18 cellular contexts compared by ENCODE assay signal in the genomic region with DNA sequence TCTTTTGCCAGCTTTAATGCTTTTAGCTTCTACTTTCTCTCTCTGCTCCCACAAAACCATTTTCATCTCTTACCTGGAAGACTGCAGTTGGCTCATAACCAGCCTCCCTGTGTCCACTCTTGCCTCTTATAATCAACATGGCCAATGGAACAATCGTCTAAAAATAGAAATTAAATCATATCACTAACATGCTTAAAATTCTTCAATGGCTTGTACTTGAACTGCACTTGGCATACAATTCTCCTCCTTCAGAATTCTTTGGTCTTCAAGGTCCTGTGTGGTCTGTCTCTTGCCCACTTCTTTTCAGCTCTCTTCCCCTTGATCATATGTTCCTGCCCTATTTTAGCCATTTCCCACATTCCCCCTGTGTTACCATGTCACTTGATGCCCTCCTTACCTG.
DNase-seq lines count a peak whose midpoint lies in the region; ATAC-seq, FAIRE-seq and TF ChIP-seq lines count a peak whose summit lies in the region.
"Had no signal": no experiment of that assay in that cellular context is flagged by ENCODE, and none has a peak within 500 bp of the region (broad histone marks: within the 10 kb centered on the region; RNA-seq: fewer than 3 reads in every experiment).

No MANE protein-coding gene starts in this region.

- no peak overlapping the region for H3K4me3 ChIP-seq in adipocyte (ENCODE audit: low read length)
- no peak overlapping the region for H3K4me3 ChIP-seq in fibroblast of the aortic adventitia (ENCODE audit: low read depth, low read length)
- H3K4me3 ChIP-seq: BLaER1 treated with 17β-estradiol and CSF1 and Interleukin-3, amounts not matched to agents 10 nM and 100 nM; HAP-1 had no signal

- H3K9ac ChIP-seq in adipocyte (ENCODE audit: low read length), result no peak overlapping the region
- H3K9ac ChIP-seq: BLaER1 treated with 17β-estradiol and CSF1 and Interleukin-3, amounts not matched to agents 10 nM and 100 nM had no signal

- no peaks in the 10 kb centered on the region for H3K27me3 ChIP-seq in adipocyte (replicated peaks; ENCODE audit: control insufficient read depth, insufficient read depth, low read length)
- H3K27me3 ChIP-seq: BLaER1 treated with 17β-estradiol and CSF1 and Interleukin-3, amounts not matched to agents 10 nM and 100 nM had no signal

- peak; percentile 83 for ATAC-seq in Right ventricle myocardium superior (ENCODE audit: poor library complexity)

- no peaks in the 10 kb centered on the region for H3K27me3 Mint-ChIP-seq in nephron progenitor cell (ENCODE audit: low read depth, poor library complexity)
- peaks cover 3% of the 10 kb centered on the region for H3K27me3 Mint-ChIP-seq in activated naive CD8-positive, alpha-beta T cell treated with anti-CD3 and anti-CD28 coated beads for 36 hours

- peaks cover 42% of the 10 kb centered on the region for H3K9me3 Mint-ChIP-seq in nephron progenitor cell
- peaks cover 8% of the 10 kb centered on the region for H3K9me3 Mint-ChIP-seq in activated naive CD8-positive, alpha-beta T cell treated with anti-CD3 and anti-CD28 coated beads for 36 hours
- H3K9me3 Mint-ChIP-seq: HFFc6 had no signal

- H3K4me3 Mint-ChIP-seq in nephron progenitor cell, result no peak overlapping the region
- no peak overlapping the region for H3K4me3 Mint-ChIP-seq in activated naive CD8-positive, alpha-beta T cell treated with anti-CD3 and anti-CD28 coated beads for 36 hours
- H3K4me3 Mint-ChIP-seq: CD4-positive, CD25-positive, alpha-beta regulatory T cell; HFFc6 had no signal

- H3K9me3 ChIP-seq in adipocyte (ENCODE audit: control insufficient read depth, low read length), result peaks cover 12% of the 10 kb centered on the region
- H3K9me3 ChIP-seq: HAP-1 had no signal

- no peak for DNase-seq in Right ventricle myocardium superior
- DNase-seq in cardiac septum (ENCODE audit: low spot score), result no peak
- peak; percentile 2 for DNase-seq in adipocyte (ENCODE audit: low read depth)
- DNase-seq in fibroblast of the aortic adventitia (ENCODE audit: low read depth), result peak; percentile 31
- no peak for DNase-seq in nephron progenitor cell
- DNase-seq in stimulated activated CD4-positive, alpha-beta T cell treated with anti-CD3 and anti-CD28 coated beads, Interleukin-2, amount 100 ng/mL, for 48 hours, result no peak
- DNase-seq in H54 (ENCODE audit: insufficient read length, low spot score), result no peak
- DNase-seq in activated naive CD8-positive, alpha-beta T cell treated with anti-CD3 and anti-CD28 coated beads for 36 hours, result no peak
- DNase-seq: ACHN; CD4-positive, CD25-positive, alpha-beta regulatory T cell; DMS53; GF-D8; GOT3; HFFc6 had no signal

- H3K4me1 Mint-ChIP-seq in nephron progenitor cell, result peaks cover 5% of the 10 kb centered on the region
- H3K4me1 Mint-ChIP-seq in activated naive CD8-positive, alpha-beta T cell treated with anti-CD3 and anti-CD28 coated beads for 36 hours, result no peaks in the 10 kb centered on the region
- H3K4me1 Mint-ChIP-seq: CD4-positive, CD25-positive, alpha-beta regulatory T cell had no signal

- peaks cover 14% of the 10 kb centered on the region for H3K36me3 Mint-ChIP-seq in nephron progenitor cell (ENCODE audit: low read depth)
- H3K36me3 Mint-ChIP-seq in activated naive CD8-positive, alpha-beta T cell treated with anti-CD3 and anti-CD28 coated beads for 36 hours, result no peaks in the 10 kb centered on the region
- H3K36me3 Mint-ChIP-seq: CD4-positive, CD25-positive, alpha-beta regulatory T cell had no signal

- H3K4me1 ChIP-seq in adipocyte (ENCODE audit: control insufficient read depth, insufficient read depth, low read length), result no peaks in the 10 kb centered on the region
- H3K4me1 ChIP-seq: BLaER1 treated with 17β-estradiol and CSF1 and Interleukin-3, amounts not matched to agents 10 nM and 100 nM had no signal

- no peak for FAIRE-seq in H54 (lab: Jason Lieb, UNC)
- FAIRE-seq: GM19239, HTR-8/SVneo had no signal

- no peaks in the 10 kb centered on the region for H3K36me3 ChIP-seq in adipocyte (ENCODE audit: control insufficient read depth, insufficient read depth, low read length, severe bottlenecking)
- H3K36me3 ChIP-seq: BLaER1 treated with 17β-estradiol and CSF1 and Interleukin-3, amounts not matched to agents 10 nM and 100 nM; HAP-1 had no signal

- TF ChIP-seq CTCF in fibroblast of the aortic adventitia (IDR thresholded peaks at IDR 0.05; ENCODE audit: insufficient read depth, low read length), result no peak
- no peak for TF ChIP-seq CTCF in nephron progenitor cell (IDR thresholded peaks at IDR 0.05)

- no peak for TF ChIP-seq POLR2A in H54 (IDR thresholded peaks at IDR 0.05; ENCODE audit: low read depth, low read length)

- intact Hi-C loops in Right ventricle myocardium superior (cut with DNase I) (no loop called here), cardiac septum (cut with DNase I) (no loop called here)

- peak overlapping the region; percentile 0 for H3K27ac Mint-ChIP-seq in nephron progenitor cell
- H3K27ac Mint-ChIP-seq in activated naive CD8-positive, alpha-beta T cell treated with anti-CD3 and anti-CD28 coated beads for 36 hours, result no peak overlapping the region
- H3K27ac Mint-ChIP-seq: CD4-positive, CD25-positive, alpha-beta regulatory T cell; HFFc6 had no signal

Comparison
In these comparisons a context has a peak if more than half of its experiments do, and no peak if none do; other contexts are left out.
1. DNase-seq: peak in adipocyte (single experiment) and fibroblast of the aortic adventitia (single experiment); none in Right ventricle myocardium superior (single experiment), cardiac septum (single experiment), nephron progenitor cell (single experiment), stimulated activated CD4-positive, alpha-beta T cell treated with anti-CD3 and anti-CD28 coated beads, Interleukin-2, amount 100 ng/mL, for 48 hours (0 of 2), H54 (single experiment) and activated naive CD8-positive, alpha-beta T cell treated with anti-CD3 and anti-CD28 coated beads for 36 hours (single experiment).